In the genomic region with DNA sequence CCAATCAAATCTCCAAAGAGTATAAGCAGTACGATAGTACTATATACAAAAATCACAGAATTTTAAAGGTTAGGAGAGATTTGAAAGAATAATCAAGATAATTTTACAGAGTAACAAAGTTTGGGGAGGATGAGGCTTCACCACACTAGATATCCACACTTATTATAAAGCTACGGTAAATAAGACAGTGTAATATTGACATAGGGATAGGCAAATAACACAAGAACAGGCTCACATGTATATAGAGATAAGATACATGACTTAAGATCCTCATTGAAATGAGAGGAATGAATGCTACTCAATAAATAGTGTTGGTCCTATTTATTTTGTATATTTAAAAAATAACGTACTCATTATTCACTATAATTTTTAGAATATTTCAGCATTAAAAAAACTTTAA, we compare ENCODE assay signal across 24 cellular contexts. TPM values are rescaled to one million over a fixed set of nuclear protein-coding genes. Genes with fewer than 3 reads are reported as not detected.
DNase-seq lines count a peak whose midpoint lies in the region; ATAC-seq, FAIRE-seq and TF ChIP-seq lines count a peak whose summit lies in the region.
"Had no signal": no experiment of that assay in that cellular context is flagged by ENCODE, and none has a peak within 500 bp of the region (broad histone marks: within the 10 kb centered on the region; RNA-seq: fewer than 3 reads in every experiment).

No MANE protein-coding gene starts in this region.

- TF ChIP-seq POLR2A in A549 (IDR thresholded peaks at IDR 0.05; ENCODE audit: low read length), result no peak

- peak overlapping the region; percentile 40 for H3K4me2 ChIP-seq in A549

- ATAC-seq in A549 (peak in 1 of 2 experiments; percentile 38; a peak in 2 of 6 replicates), HG03097 (IDR thresholded peaks at IDR 0.05; ENCODE audit: low FRiP score, unreplicated experiment) (no peak)
- ATAC-seq: HCT116 had no signal

- no peaks in the 10 kb centered on the region for H3K27me3 Mint-ChIP-seq in nephron progenitor cell (ENCODE audit: low read depth, poor library complexity)
- H3K27me3 Mint-ChIP-seq: CD4-positive, CD25-positive, alpha-beta regulatory T cell; IgD-negative memory B cell had no signal

- CTCF ChIA-PET in A549 (lab: Yijun Ruan, JAX), result interaction anchor here (1.7 kb wide), 1 partner anchor 8 kb away, joined by 4 read pairs; no protein-coding TSS in a partner anchor

- no peak for TF ChIP-seq RAD21 in A549 (conservative IDR thresholded peaks at IDR 0.05 in 1 of 2, IDR thresholded peaks at IDR 0.05 in 1 of 2)

- H3K27ac Mint-ChIP-seq in nephron progenitor cell, result peak overlapping the region; percentile 16
- H3K27ac Mint-ChIP-seq: HFFc6 had no signal

- H3K4me3 ChIP-seq in A549, result no peak overlapping the region

- TF ChIP-seq EP300 in A549 (IDR thresholded peaks at IDR 0.05), result no peak

- no peaks in the 10 kb centered on the region for H3K4me1 Mint-ChIP-seq in nephron progenitor cell

- no peak for FAIRE-seq in A549 (lab: Jason Lieb, UNC)
- FAIRE-seq: D721Med had no signal

- DNase-seq in DMS53 (lab: John Stamatoyannopoulos, UW) (peak; percentile 28), DMS53 treated with DMSO at 0.1 percent for 48 hours (lab: John Stamatoyannopoulos, UW; ENCODE audit: unreplicated experiment) (no peak), A549 (ENCODE audit: low read depth in 1 of 2, low spot score in 1 of 2) (no peak), nephron progenitor cell (no peak), SKM-1 treated with dmso at 0.1 percent for 144 hours (lab: John Stamatoyannopoulos, UW; ENCODE audit: unreplicated experiment) (no peak), SIG-M5 treated with dmso at 0.1 percent for 504 hours (lab: John Stamatoyannopoulos, UW; ENCODE audit: unreplicated experiment) (no peak)
- DNase-seq: 8988T; ACHN; BE2C; C1 segment of cervical spinal cord; Caco-2; CD4-positive, CD25-positive, alpha-beta regulatory T cell; DMS79 treated with DMSO at 0.1 percent for 48 hours; GF-D8; GOT3; H7; HFFc6; KBM-7 had no signal

- H3K9me3 Mint-ChIP-seq in nephron progenitor cell, result no peaks in the 10 kb centered on the region
- H3K9me3 Mint-ChIP-seq: CD4-positive, CD25-positive, alpha-beta regulatory T cell; HFFc6; IgD-negative memory B cell had no signal

- H3K4me1 ChIP-seq in A549, result peaks cover 34% of the 10 kb centered on the region
- H3K4me1 ChIP-seq: BE2C had no signal

- 27% methylated on average over 3 of the region's 3 CpGs for WGBS in A549 (ENCODE audit: missing lambda C conversion rate)

- POLR2A ChIA-PET in A549 (lab: Yijun Ruan, JAX), result no interaction called here

- no peak overlapping the region for H3K4me3 Mint-ChIP-seq in nephron progenitor cell
- H3K4me3 Mint-ChIP-seq: CD4-positive, CD25-positive, alpha-beta regulatory T cell; HFFc6; IgD-negative memory B cell had no signal

- peaks cover 15% of the 10 kb centered on the region for H3K36me3 Mint-ChIP-seq in nephron progenitor cell (ENCODE audit: low read depth)
- H3K36me3 Mint-ChIP-seq: CD4-positive, CD25-positive, alpha-beta regulatory T cell; IgD-negative memory B cell had no signal

- H3K9me3 ChIP-seq in A549, result no peaks in the 10 kb centered on the region
- H3K9me3 ChIP-seq: BE2C, Caco-2 had no signal

- no peak overlapping the region for H3K27ac ChIP-seq in A549
- peak overlapping the region; percentile 61 for H3K27ac ChIP-seq in VCaP
- H3K27ac ChIP-seq: HL-60 had no signal

- TF ChIP-seq CTCF in A549 (IDR thresholded peaks at IDR 0.05) (no peak), VCaP (conservative IDR thresholded peaks at IDR 0.05) (no peak), nephron progenitor cell (IDR thresholded peaks at IDR 0.05) (no peak)

TF ChIP-seq in A549, 52 proteins besides CTCF, POLR2A, EP300 and RAD21:
- TF ChIP-seq RARB (CRISPR knock-in tag; IDR thresholded peaks at IDR 0.05), result no peak
- TF ChIP-seq RFX5 (IDR thresholded peaks at IDR 0.05), result no peak
- no peak for TF ChIP-seq NPAS2 (CRISPR knock-in tag; IDR thresholded peaks at IDR 0.05; ENCODE audit: borderline replicate concordance)
- no peak for TF ChIP-seq EHF (CRISPR knock-in tag; IDR thresholded peaks at IDR 0.05)
- no peak for TF ChIP-seq ZSCAN20 (CRISPR knock-in tag; IDR thresholded peaks at IDR 0.05)
- no peak for TF ChIP-seq MAFK (IDR thresholded peaks at IDR 0.05; ENCODE audit: partially characterized antibody)
- TF ChIP-seq ZC3H11A (IDR thresholded peaks at IDR 0.05), result no peak
- TF ChIP-seq HOXA7 (CRISPR knock-in tag; IDR thresholded peaks at IDR 0.05), result no peak
- TF ChIP-seq HDAC2 (IDR thresholded peaks at IDR 0.05), result no peak
- no peak for TF ChIP-seq RNF2 (IDR thresholded peaks at IDR 0.05; ENCODE audit: borderline replicate concordance, low read depth)
- no peak for TF ChIP-seq MAZ (IDR thresholded peaks at IDR 0.05; ENCODE audit: borderline replicate concordance, low read depth, low read length)
- TF ChIP-seq TP53 (CRISPR knock-in tag; IDR thresholded peaks at IDR 0.05), result no peak
- TF ChIP-seq FOXS1 (CRISPR knock-in tag; IDR thresholded peaks at IDR 0.05), result no peak
- TF ChIP-seq, protein P1, sequence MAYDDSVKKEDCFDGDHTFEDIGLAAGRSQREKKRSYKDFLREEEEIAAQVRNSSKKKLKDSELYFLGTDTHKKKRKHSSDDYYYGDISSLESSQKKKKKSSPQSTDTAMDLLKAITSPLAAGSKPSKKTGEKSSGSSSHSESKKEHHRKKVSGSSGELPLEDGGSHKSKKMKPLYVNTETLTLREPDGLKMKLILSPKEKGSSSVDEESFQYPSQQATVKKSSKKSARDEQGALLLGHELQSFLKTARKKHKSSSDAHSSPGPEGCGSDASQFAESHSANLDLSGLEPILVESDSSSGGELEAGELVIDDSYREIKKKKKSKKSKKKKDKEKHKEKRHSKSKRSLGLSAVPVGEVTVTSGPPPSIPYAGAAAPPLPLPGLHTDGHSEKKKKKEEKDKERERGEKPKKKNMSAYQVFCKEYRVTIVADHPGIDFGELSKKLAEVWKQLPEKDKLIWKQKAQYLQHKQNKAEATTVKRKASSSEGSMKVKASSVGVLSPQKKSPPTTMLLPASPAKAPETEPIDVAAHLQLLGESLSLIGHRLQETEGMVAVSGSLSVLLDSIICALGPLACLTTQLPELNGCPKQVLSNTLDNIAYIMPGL (CRISPR knock-in tag; IDR thresholded peaks at IDR 0.05; ENCODE audit: borderline replicate concordance), result no peak
- TF ChIP-seq, protein P2, sequence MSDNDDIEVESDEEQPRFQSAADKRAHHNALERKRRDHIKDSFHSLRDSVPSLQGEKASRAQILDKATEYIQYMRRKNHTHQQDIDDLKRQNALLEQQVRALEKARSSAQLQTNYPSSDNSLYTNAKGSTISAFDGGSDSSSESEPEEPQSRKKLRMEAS (IDR thresholded peaks at IDR 0.05), result no peak
- no peak for TF ChIP-seq SMC3 (IDR thresholded peaks at IDR 0.05)
- TF ChIP-seq, protein P3, sequence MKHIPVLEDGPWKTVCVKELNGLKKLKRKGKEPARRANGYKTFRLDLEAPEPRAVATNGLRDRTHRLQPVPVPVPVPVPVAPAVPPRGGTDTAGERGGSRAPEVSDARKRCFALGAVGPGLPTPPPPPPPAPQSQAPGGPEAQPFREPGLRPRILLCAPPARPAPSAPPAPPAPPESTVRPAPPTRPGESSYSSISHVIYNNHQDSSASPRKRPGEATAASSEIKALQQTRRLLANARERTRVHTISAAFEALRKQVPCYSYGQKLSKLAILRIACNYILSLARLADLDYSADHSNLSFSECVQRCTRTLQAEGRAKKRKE (CRISPR knock-in tag; IDR thresholded peaks at IDR 0.05; ENCODE audit: low read depth), result no peak
- no peak for TF ChIP-seq JUNB (IDR thresholded peaks at IDR 0.05)
- no peak for TF ChIP-seq EHMT2 (IDR thresholded peaks at IDR 0.05; ENCODE audit: low read depth)

RNA-seq across cellular contexts. Expression of a gene that starts 26.2 kb away (rescaled TPM):
- polyA plus RNA-seq in A549 (2011; rRNA removed), result 134 and 151 TPM in 2 replicates
- polyA plus RNA-seq in A549 (2012; cell fraction: cytosol; rRNA removed), result 53.2 and 62.9 TPM in 2 replicates
- 91.2 and 105 TPM in 2 replicates for polyA plus RNA-seq in A549 (2012; cell fraction: nucleus; rRNA removed)
- polyA plus RNA-seq in A549 (2017; fragmentation: RNase III; extraction: RNeasy Plus Mini Kit Qiagen cat#74134 plus additional on column Dnase treatment), result 34.6 to 41.2 TPM (median 40.8 TPM) in 3 replicates
- polyA minus RNA-seq in A549 (2011; rRNA and poly(A)+ RNA removed), result 164 and 177 TPM in 2 replicates

RNA-seq across cellular contexts. Expression of a gene that starts 58.6 kb away (rescaled TPM):
- 11.4 and 11.9 TPM in 2 replicates for polyA plus RNA-seq in A549 (2011; rRNA removed)
- polyA plus RNA-seq in A549 (2012; cell fraction: cytosol; rRNA removed), result 16.2 and 22.3 TPM in 2 replicates
- 18.7 and 24.0 TPM in 2 replicates for polyA plus RNA-seq in A549 (2012; cell fraction: nucleus; rRNA removed)
- 16.5 to 17.5 TPM (median 17.1 TPM) in 3 replicates for polyA plus RNA-seq in A549 (2017; fragmentation: RNase III; extraction: RNeasy Plus Mini Kit Qiagen cat#74134 plus additional on column Dnase treatment)
- 20.1 and 21.5 TPM in 2 replicates for polyA minus RNA-seq in A549 (2011; rRNA and poly(A)+ RNA removed)
